29 cellular contexts compared by ENCODE assay signal in the genomic region with DNA sequence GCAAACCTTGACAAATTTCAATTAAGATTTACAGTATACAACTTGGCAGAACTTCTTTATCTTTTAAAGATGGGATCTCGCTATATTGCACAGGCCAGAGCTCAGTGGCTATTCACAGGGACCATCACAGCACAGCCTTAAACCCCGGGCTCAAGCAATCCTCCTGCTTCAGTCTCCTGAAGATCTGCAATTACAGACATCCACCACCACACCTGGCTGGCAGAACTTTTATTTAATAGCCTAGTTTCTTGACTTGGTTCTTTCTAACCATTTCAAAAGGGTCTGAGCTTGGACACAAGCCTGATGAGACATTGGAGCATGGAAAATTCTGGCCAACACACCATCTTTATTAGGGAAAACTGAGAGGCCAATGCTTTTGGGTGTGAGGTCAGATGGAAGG.
"Had no signal": no experiment of that assay in that cellular context is flagged by ENCODE, and none has a peak within 500 bp of the region (broad histone marks: within the 10 kb centered on the region; RNA-seq: fewer than 3 reads in every experiment).

No MANE protein-coding gene starts in this region.

- H3K36me3 Mint-ChIP-seq: activated CD8-positive, alpha-beta memory T cell treated with anti-CD3 and anti-CD28 coated beads, Interleukin-2, amount 10 ng/mL, durations not matched to agents 7 days and 5 days; activated naive CD4-positive, alpha-beta T cell treated with anti-CD3 and anti-CD28 coated beads, Interleukin-2, amount 50 U/mL, for 72 hours; T-cell had no signal

- H3K27me3 ChIP-seq: ascending aorta, body of pancreas had no signal

- H3K27ac Mint-ChIP-seq: activated CD8-positive, alpha-beta memory T cell treated with anti-CD3 and anti-CD28 coated beads, Interleukin-2, amount 10 ng/mL, durations not matched to agents 7 days and 5 days; activated CD8-positive, alpha-beta T cell treated with anti-CD3 and anti-CD28 coated beads, Interleukin-2, amount 10 ng/mL, durations not matched to agents 7 days and 5 days; activated naive CD4-positive, alpha-beta T cell treated with anti-CD3 and anti-CD28 coated beads, Interleukin-2, amount 50 U/mL, for 72 hours; activated naive CD8-positive, alpha-beta T cell treated with anti-CD3 and anti-CD28 coated beads, Interleukin-2, amount 50 U/mL, for 24 hours; T-cell had no signal

- H3K4me3 ChIP-seq: ascending aorta, body of pancreas, SK-N-MC had no signal

- H3K9me3 ChIP-seq: ascending aorta, body of pancreas had no signal

- H3K4me3 Mint-ChIP-seq: activated CD8-positive, alpha-beta memory T cell treated with anti-CD3 and anti-CD28 coated beads, Interleukin-2, amount 10 ng/mL, durations not matched to agents 7 days and 5 days; activated CD8-positive, alpha-beta T cell treated with anti-CD3 and anti-CD28 coated beads, Interleukin-2, amount 10 ng/mL, durations not matched to agents 7 days and 5 days; activated naive CD8-positive, alpha-beta T cell treated with anti-CD3 and anti-CD28 coated beads, Interleukin-2, amount 50 U/mL, for 24 hours; activated T-cell treated with anti-CD3 and anti-CD28 coated beads, Interleukin-2, amount 50 U/mL, for 4 hours; T-cell had no signal

- FAIRE-seq: bronchial epithelial cell, TTC549 had no signal

- DNase-seq: activated CD4-positive, alpha-beta T cell treated with anti-CD3 and anti-CD28 coated beads for 48 hours; activated CD4-positive, alpha-beta T cell treated with anti-CD3 and anti-CD28 coated beads, Interleukin-2, amount 50 U/mL, for 4 hours; activated CD8-positive, alpha-beta memory T cell treated with anti-CD3 and anti-CD28 coated beads, Interleukin-2, amount 10 ng/mL, durations not matched to agents 7 days and 5 days; activated CD8-positive, alpha-beta T cell treated with anti-CD3 and anti-CD28 coated beads, Interleukin-2, amount 10 ng/mL, durations not matched to agents 7 days and 5 days; activated naive CD4-positive, alpha-beta T cell treated with Interleukin-2 at 50 U/mL for 16 hours; activated naive CD8-positive, alpha-beta T cell treated with anti-CD3 and anti-CD28 coated beads, Interleukin-2, amount 50 U/mL, for 24 hours; activated T-cell treated with anti-CD3 and anti-CD28 coated beads, Interleukin-2, amount 50 U/mL, for 4 hours; amniotic stem cell; body of pancreas; central memory CD4-positive, alpha-beta T cell; MM.1S; NCI-H1048; NCI-H1417; NCI-H1930; NCI-H2107; NCI-H2171 treated with DMSO at 0.1 percent for 48 hours; NCI-H226; NCI-H526; NCI-H82; T-cell; T-helper 2 cell; T1000 had no signal

- H3K4me1 ChIP-seq: ascending aorta, body of pancreas had no signal

- ATAC-seq: activated CD8-positive, alpha-beta memory T cell treated with anti-CD3 and anti-CD28 coated beads, Interleukin-2, amount 10 ng/mL, durations not matched to agents 7 days and 5 days; activated CD8-positive, alpha-beta T cell treated with anti-CD3 and anti-CD28 coated beads, Interleukin-2, amount 10 ng/mL, durations not matched to agents 7 days and 5 days; activated naive CD4-positive, alpha-beta T cell treated with anti-CD3 and anti-CD28 coated beads, Interleukin-2, amount 50 U/mL, for 72 hours; activated naive CD8-positive, alpha-beta T cell treated with anti-CD3 and anti-CD28 coated beads, Interleukin-2, amount 50 U/mL, for 24 hours; activated T-cell treated with anti-CD3 and anti-CD28 coated beads, Interleukin-2, amount 50 U/mL, for 4 hours; body of pancreas; Right ventricle myocardium inferior; T-cell had no signal

- H3K27ac ChIP-seq: ascending aorta, body of pancreas, SK-N-MC, VCaP had no signal

- H3K4me1 Mint-ChIP-seq: activated CD8-positive, alpha-beta memory T cell treated with anti-CD3 and anti-CD28 coated beads, Interleukin-2, amount 10 ng/mL, durations not matched to agents 7 days and 5 days; activated naive CD8-positive, alpha-beta T cell treated with anti-CD3 and anti-CD28 coated beads, Interleukin-2, amount 50 U/mL, for 24 hours; T-cell had no signal

- H3K36me3 ChIP-seq: ascending aorta had no signal

- H3K9me3 Mint-ChIP-seq: activated naive CD4-positive, alpha-beta T cell treated with anti-CD3 and anti-CD28 coated beads, Interleukin-2, amount 50 U/mL, for 72 hours; activated naive CD8-positive, alpha-beta T cell treated with anti-CD3 and anti-CD28 coated beads, Interleukin-2, amount 50 U/mL, for 24 hours; activated T-cell treated with anti-CD3 and anti-CD28 coated beads, Interleukin-2, amount 50 U/mL, for 4 hours; T-cell had no signal
